In genomic region chr5:106307265-106307664, GRCh38 we compare ENCODE assay signal across 2 cellular contexts.
TF ChIP-seq lines count a peak whose summit lies in the region.

No MANE protein-coding gene starts in this region.

TF ChIP-seq in GM23338, 12 proteins besides CTCF, POLR2A, EP300 and RAD21:
- no peak for TF ChIP-seq ZNF331 (CRISPR knock-in tag; IDR thresholded peaks at IDR 0.05; ENCODE audit: low read depth)
- TF ChIP-seq REST (IDR thresholded peaks at IDR 0.05; ENCODE audit: unreplicated experiment): no peak
- TF ChIP-seq EZH2phosphoT487 (IDR thresholded peaks at IDR 0.05; ENCODE audit: unreplicated experiment): no peak
- TF ChIP-seq CREB1 (CRISPR knock-in tag; IDR thresholded peaks at IDR 0.05; ENCODE audit: low read depth): no peak
- no peak for TF ChIP-seq NANOG (IDR thresholded peaks at IDR 0.05; ENCODE audit: borderline replicate concordance)
- TF ChIP-seq STAT1 (IDR thresholded peaks at IDR 0.05; ENCODE audit: unreplicated experiment): no peak
- TF ChIP-seq POLR2AphosphoS5 (IDR thresholded peaks at IDR 0.05; ENCODE audit: low read depth): no peak
- TF ChIP-seq ZNF462 (CRISPR knock-in tag; IDR thresholded peaks at IDR 0.05): no peak
- TF ChIP-seq JUNB (IDR thresholded peaks at IDR 0.05; ENCODE audit: unreplicated experiment): no peak
- TF ChIP-seq ETS1 (IDR thresholded peaks at IDR 0.05): no peak
- TF ChIP-seq ZNF114 (CRISPR knock-in tag; IDR thresholded peaks at IDR 0.05): no peak
- no peak for TF ChIP-seq EZH2 (IDR thresholded peaks at IDR 0.05; ENCODE audit: low read depth, unreplicated experiment)

TF ChIP-seq in IMR-90, 13 proteins besides CTCF, POLR2A, EP300 and RAD21:
- no peak for TF ChIP-seq MAFK (IDR thresholded peaks at IDR 0.05; ENCODE audit: low read depth, low read length)
- no peak for TF ChIP-seq RFX5 (IDR thresholded peaks at IDR 0.05; ENCODE audit: low read depth, low read length)
- no peak for TF ChIP-seq USF2 (IDR thresholded peaks at IDR 0.05; ENCODE audit: low read depth, low read length)
- peak; percentile 37; the same call in 1 of the 2 replicates for TF ChIP-seq CEBPB (IDR thresholded peaks at IDR 0.05; ENCODE audit: low read depth, low read length)
- TF ChIP-seq MXI1 (IDR thresholded peaks at IDR 0.05; ENCODE audit: borderline replicate concordance, low read depth, low read length): no peak
- no peak for TF ChIP-seq FOS (IDR thresholded peaks at IDR 0.05; ENCODE audit: low read depth, low read length)
